ENCODE assay signal across 1 cellular context in the genomic region with DNA sequence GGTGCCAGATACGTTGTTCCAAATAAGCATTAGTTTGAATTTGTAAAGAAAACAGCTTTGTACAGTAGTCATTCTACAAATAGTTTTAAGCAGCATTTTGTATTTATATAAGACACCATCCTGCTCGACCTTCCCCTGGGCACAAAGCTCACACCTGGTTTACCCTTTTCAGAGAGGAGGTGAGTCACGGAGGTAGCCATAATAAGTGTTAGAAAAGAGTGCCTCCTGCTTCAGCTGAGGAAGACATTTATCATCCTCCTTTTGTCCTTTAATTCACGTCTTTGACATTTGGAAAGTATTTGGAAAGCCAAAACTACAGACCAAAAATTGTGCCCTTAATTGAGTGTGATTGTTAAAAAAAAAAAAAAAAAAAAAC.
TF ChIP-seq lines count a peak whose summit lies in the region.

No MANE protein-coding gene starts in this region.

TF ChIP-seq in SK-N-SH, 30 proteins besides CTCF, POLR2A, EP300 and RAD21 (continued from another document):
- no peak for TF ChIP-seq REST (IDR thresholded peaks at IDR 0.05; ENCODE audit: low read depth, low read length)
- TF ChIP-seq, protein P1, sequence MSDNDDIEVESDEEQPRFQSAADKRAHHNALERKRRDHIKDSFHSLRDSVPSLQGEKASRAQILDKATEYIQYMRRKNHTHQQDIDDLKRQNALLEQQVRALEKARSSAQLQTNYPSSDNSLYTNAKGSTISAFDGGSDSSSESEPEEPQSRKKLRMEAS (IDR thresholded peaks at IDR 0.05; ENCODE audit: low read depth) = no peak
